36 cellular contexts compared by ENCODE assay signal in genomic region chr4:121018543-121018942, GRCh38. TPM values are rescaled to one million over a fixed set of nuclear protein-coding genes. Genes with fewer than 3 reads are reported as not detected.
"Had no signal": no experiment of that assay in that cellular context is flagged by ENCODE, and none has a peak within 500 bp of the region (broad histone marks: within the 10 kb centered on the region; RNA-seq: fewer than 3 reads in every experiment).

No MANE protein-coding gene starts in this region.

- DNase-seq: Karpas-422, Kasumi-1, MM.1S, MV-4-11, NCI-H1048, NCI-H1092, NCI-H1092 treated with DMSO at 0.1 percent for 48 hours, NCI-H1105, NCI-H1105 treated with DMSO at 0.1 percent for 48 hours, NCI-H1417, NCI-H1417 treated with DMSO at 0.1 percent for 48 hours, NCI-H1436, NCI-H1436 treated with DMSO at 0.1 percent for 48 hours, NCI-H146, NCI-H1694, NCI-H1694 treated with DMSO at 0.1 percent for 48 hours, NCI-H187, NCI-H187 treated with DMSO at 0.1 percent for 48 hours, NCI-H1930, NCI-H2029, NCI-H2029 treated with DMSO at 0.1 percent for 48 hours, NCI-H2081, NCI-H2081 treated with DMSO at 0.1 percent for 48 hours, NCI-H2107, NCI-H2171, NCI-H2171 treated with DMSO at 0.1 percent for 48 hours, NCI-H2227 treated with DMSO at 0.1 percent for 48 hours, NCI-H226, NCI-H345, NCI-H446, NCI-H446 treated with DMSO at 0.1 percent for 48 hours, NCI-H510A, NCI-H510A treated with DMSO at 0.1 percent for 48 hours, NCI-H524, NCI-H524 treated with DMSO at 0.1 percent for 48 hours had no signal

RNA-seq across cellular contexts. Expression of gene NDNF, which starts 53.8 kb away (rescaled TPM):
- total RNA-seq: MCF 10A had no signal
